In genomic region chr12:6582196-6582595, GRCh38 we compare ENCODE assay signal across 17 cellular contexts. TPM values are rescaled to one million over a fixed set of nuclear protein-coding genes. Genes with fewer than 3 reads are reported as not detected.
DNase-seq lines count a peak whose midpoint lies in the region; ATAC-seq and TF ChIP-seq lines count a peak whose summit lies in the region.
"Had no signal": no experiment of that assay in that cellular context is flagged by ENCODE, and none has a peak within 500 bp of the region (broad histone marks: within the 10 kb centered on the region; RNA-seq: fewer than 3 reads in every experiment).

No MANE protein-coding gene starts in this region.

- H2AK5ac ChIP-seq in trophoblast cell (ENCODE audit: low read length) = no peak overlapping the region

- H3K79me1 ChIP-seq in trophoblast cell (ENCODE audit: low read length) = no peaks in the 10 kb centered on the region

- H2BK5ac ChIP-seq in trophoblast cell (ENCODE audit: low read depth, low read length, poor library complexity) = no peak overlapping the region

- H3K9me3 ChIP-seq in MM.1S (replicated peaks; ENCODE audit: insufficient read depth, low read length) (no peaks in the 10 kb centered on the region), neural progenitor cell (ENCODE audit: low read depth) (no peaks in the 10 kb centered on the region), trophoblast cell (ENCODE audit: insufficient read depth, low read depth, low read length) (no peaks in the 10 kb centered on the region)
- H3K9me3 ChIP-seq: gastroesophageal sphincter, uterus had no signal

- H4K91ac ChIP-seq in trophoblast cell (ENCODE audit: low read depth, low read length) = no peak overlapping the region

- H3K4ac ChIP-seq in trophoblast cell (ENCODE audit: low read depth, low read length) = no peak overlapping the region

- H3F3A ChIP-seq in MM.1S (ENCODE audit: insufficient read depth, low read length) (no peaks in the 10 kb centered on the region), neural progenitor cell (ENCODE audit: low read depth) (peaks cover 34% of the 10 kb centered on the region)

- H3K4me1 ChIP-seq in MM.1S (ENCODE audit: low read length) = no peaks in the 10 kb centered on the region
- H3K4me1 ChIP-seq in neural progenitor cell = no peaks in the 10 kb centered on the region
- no peaks in the 10 kb centered on the region for H3K4me1 ChIP-seq in trophoblast cell (ENCODE audit: control insufficient read depth in 1 of 2, insufficient read depth in 2 of 2, low read length in 2 of 2)
- H3K4me1 ChIP-seq: gastroesophageal sphincter, uterus had no signal

- H4K20me1 ChIP-seq in MM.1S (ENCODE audit: insufficient read depth, low read length) = no peaks in the 10 kb centered on the region
- H4K20me1 ChIP-seq in neural progenitor cell (ENCODE audit: low read depth) = peaks cover 31% of the 10 kb centered on the region

- no peak overlapping the region for H2AFZ ChIP-seq in MM.1S (ENCODE audit: low read length)
- H2AFZ ChIP-seq in neural progenitor cell (replicated peaks) = no peak overlapping the region
- no peak overlapping the region for H2AFZ ChIP-seq in trophoblast cell (ENCODE audit: insufficient read depth, low read length, poor library complexity)

- no peak overlapping the region for H2BK12ac ChIP-seq in trophoblast cell (ENCODE audit: low read length)

- no peak overlapping the region for H3K4me3 ChIP-seq in MM.1S (ENCODE audit: low read length)
- H3K4me3 ChIP-seq in neural progenitor cell = no peak overlapping the region
- H3K4me3 ChIP-seq in trophoblast cell (ENCODE audit: low read depth, low read length) = no peak overlapping the region
- H3K4me3 ChIP-seq: gastroesophageal sphincter, uterus had no signal

- no CpG with 5 or more reads among the region's 6 CpGs for WGBS in trophoblast cell (ENCODE audit: extremely low coverage, insufficient coverage, insufficient read length)

- no peaks in the 10 kb centered on the region for H3K9me2 ChIP-seq in MM.1S (replicated peaks; ENCODE audit: insufficient read depth, low read length)

- H3K9ac ChIP-seq in MM.1S (ENCODE audit: low read length) = no peak overlapping the region
- no peak overlapping the region for H3K9ac ChIP-seq in neural progenitor cell
- no peak overlapping the region for H3K9ac ChIP-seq in trophoblast cell (ENCODE audit: low read length)

- H4K8ac ChIP-seq in trophoblast cell (ENCODE audit: low read depth, low read length) = no peak overlapping the region

- H2BK120ac ChIP-seq in trophoblast cell (ENCODE audit: insufficient read depth, low read length, poor library complexity) = no peak overlapping the region

- peaks cover 37% of the 10 kb centered on the region for H3K36me3 ChIP-seq in MM.1S (replicated peaks; ENCODE audit: insufficient read depth, low read length)
- peaks cover 37% of the 10 kb centered on the region for H3K36me3 ChIP-seq in neural progenitor cell
- peaks cover 60 to 76% of the 10 kb centered on the region in 2 experiments for H3K36me3 ChIP-seq in trophoblast cell (ENCODE audit: control insufficient read depth in 1 of 2, insufficient read depth in 2 of 2, low read length in 2 of 2)
- H3K36me3 ChIP-seq: uterus had no signal

- H3K14ac ChIP-seq in trophoblast cell (ENCODE audit: low read length) = no peak overlapping the region

- H3K4me3 Mint-ChIP-seq in neural progenitor cell = no peak overlapping the region
- H3K4me3 Mint-ChIP-seq: activated naive CD8-positive, alpha-beta T cell treated with anti-CD3 and anti-CD28 coated beads, Interleukin-2, amount 10 ng/mL, durations not matched to agents 7 days and 5 days; T-helper 1 cell treated with Interleukin-12 subunit alpha and Interleukin-12 subunit beta and Interleukin-4 antibody, amounts not matched to agents 30 μg/mL and 1 μg/mL, for 36 hours had no signal

- H3K23ac ChIP-seq in trophoblast cell (ENCODE audit: low read length) = no peak overlapping the region

- H3K79me2 ChIP-seq in MM.1S (ENCODE audit: low read length) = peaks cover 15% of the 10 kb centered on the region
- peaks cover 5% of the 10 kb centered on the region for H3K79me2 ChIP-seq in neural progenitor cell (ENCODE audit: low read depth)
- no peaks in the 10 kb centered on the region for H3K79me2 ChIP-seq in trophoblast cell (ENCODE audit: control insufficient read depth, insufficient read depth, low read length, poor library complexity)

- peak; percentile 31 for DNase-seq in NCI-H82 (lab: John Stamatoyannopoulos, UW)
- DNase-seq in NCI-H82 treated with DMSO at 0.1 percent for 48 hours (lab: John Stamatoyannopoulos, UW; ENCODE audit: unreplicated experiment) = no peak
- no peak for DNase-seq in MM.1S
- DNase-seq in dermis blood vessel endothelial cell = peak; percentile 28
- DNase-seq in neural progenitor cell (ENCODE audit: low spot score) = peak; percentile 47
- DNase-seq in trophoblast cell = no peak
- DNase-seq: activated naive CD8-positive, alpha-beta T cell treated with anti-CD3 and anti-CD28 coated beads, Interleukin-2, amount 10 ng/mL, durations not matched to agents 7 days and 5 days; cortex of kidney; GOT3; NCI-H1436; uterus had no signal

- H3K4me1 Mint-ChIP-seq in neural progenitor cell = no peaks in the 10 kb centered on the region

- H3K9me3 Mint-ChIP-seq in neural progenitor cell = no peaks in the 10 kb centered on the region
- H3K9me3 Mint-ChIP-seq: activated naive CD8-positive, alpha-beta T cell treated with anti-CD3 and anti-CD28 coated beads, Interleukin-2, amount 10 ng/mL, durations not matched to agents 7 days and 5 days; T-helper 1 cell treated with Interleukin-12 subunit alpha and Interleukin-12 subunit beta and Interleukin-4 antibody, amounts not matched to agents 30 μg/mL and 1 μg/mL, for 36 hours had no signal

- no peaks in the 10 kb centered on the region for H3K27me3 Mint-ChIP-seq in neural progenitor cell (ENCODE audit: insufficient read depth, low read depth)
- H3K27me3 Mint-ChIP-seq: activated naive CD8-positive, alpha-beta T cell treated with anti-CD3 and anti-CD28 coated beads, Interleukin-2, amount 10 ng/mL, durations not matched to agents 7 days and 5 days had no signal

- H3K18ac ChIP-seq in trophoblast cell (ENCODE audit: low read length) = no peak overlapping the region

- no peak for ATAC-seq in HG02884 (IDR thresholded peaks at IDR 0.05; ENCODE audit: unreplicated experiment)
- no peak for ATAC-seq in HG03045 (IDR thresholded peaks at IDR 0.05; ENCODE audit: unreplicated experiment)
- ATAC-seq: gastroesophageal sphincter, left lobe of liver had no signal

- H3K36me3 Mint-ChIP-seq in neural progenitor cell = peaks cover 49% of the 10 kb centered on the region

- no peak overlapping the region for H4K12ac ChIP-seq in trophoblast cell (ENCODE audit: low read depth, low read length)

- H3K27ac ChIP-seq in MM.1S (ENCODE audit: low read length) (no peak overlapping the region), neural progenitor cell (no peak overlapping the region), trophoblast cell (ENCODE audit: low read depth, low read length) (no peak overlapping the region)
- H3K27ac ChIP-seq: gastroesophageal sphincter, uterus had no signal

- no peak overlapping the region for H3K27ac Mint-ChIP-seq in neural progenitor cell
- H3K27ac Mint-ChIP-seq: activated naive CD8-positive, alpha-beta T cell treated with anti-CD3 and anti-CD28 coated beads, Interleukin-2, amount 10 ng/mL, durations not matched to agents 7 days and 5 days; T-helper 1 cell treated with Interleukin-12 subunit alpha and Interleukin-12 subunit beta and Interleukin-4 antibody, amounts not matched to agents 30 μg/mL and 1 μg/mL, for 36 hours had no signal

- no peak overlapping the region for H3K4me2 ChIP-seq in MM.1S (ENCODE audit: low read depth, low read length)
- H3K4me2 ChIP-seq in neural progenitor cell = no peak overlapping the region
- H3K4me2 ChIP-seq in trophoblast cell (ENCODE audit: low read length) = no peak overlapping the region

- H3K27me3 ChIP-seq in MM.1S (replicated peaks; ENCODE audit: insufficient read depth, low read length) = no peaks in the 10 kb centered on the region
- H3K27me3 ChIP-seq in neural progenitor cell = no peaks in the 10 kb centered on the region
- H3K27me3 ChIP-seq in trophoblast cell (ENCODE audit: insufficient read depth, low read length) = no peaks in the 10 kb centered on the region
- H3K27me3 ChIP-seq: gastroesophageal sphincter, uterus had no signal

- TF ChIP-seq CTCF in MM.1S (IDR thresholded peaks at IDR 0.05; ENCODE audit: low read length) (0 out of 2 replicates have a peak, but pooled peaks have one; percentile 11), neural progenitor cell (IDR thresholded peaks at IDR 0.05) (peak; percentile 47)

RNA-seq across cellular contexts. Expression of gene NOP2, which starts 14.1 kb away (rescaled TPM):
- 15.5 and 19.3 TPM in 2 replicates for total RNA-seq in dermis blood vessel endothelial cell
- total RNA-seq in neural progenitor cell (ENCODE audit: low replicate concordance) = 43.8 and 47.8 TPM in 2 replicates
- polyA plus RNA-seq in trophoblast cell (2013) = 47.1 and 49.3 TPM in 2 replicates

RNA-seq across cellular contexts. Expression of gene CHD4, which starts 25.0 kb away (rescaled TPM):
- total RNA-seq in dermis blood vessel endothelial cell (213 and 302 TPM in 2 replicates), neural progenitor cell (ENCODE audit: low replicate concordance) (381 and 412 TPM in 2 replicates)
- polyA plus RNA-seq in trophoblast cell (2013) = 121 and 123 TPM in 2 replicates

RNA-seq across cellular contexts. Expression of gene IFFO1, which starts 26.4 kb away (rescaled TPM):
- total RNA-seq in dermis blood vessel endothelial cell (13.1 and 13.6 TPM in 2 replicates), neural progenitor cell (ENCODE audit: low replicate concordance) (9.9 and 21.1 TPM in 2 replicates)
- polyA plus RNA-seq in trophoblast cell (2013) = 5.1 and 5.3 TPM in 2 replicates

RNA-seq across cellular contexts. Expression of gene GAPDH, which starts 47.9 kb away (rescaled TPM):
- total RNA-seq in dermis blood vessel endothelial cell = 4,017 and 6,422 TPM in 2 replicates
- total RNA-seq in neural progenitor cell (ENCODE audit: low replicate concordance) = 3,866 and 6,177 TPM in 2 replicates
- polyA plus RNA-seq in trophoblast cell (2013) = 5,061 and 5,152 TPM in 2 replicates

RNA-seq across cellular contexts. Expression of gene LPAR5, which starts 53.6 kb away (rescaled TPM):
- total RNA-seq in dermis blood vessel endothelial cell (not detected in 2 replicates), neural progenitor cell (ENCODE audit: low replicate concordance) (0.04 and 0.22 TPM in 2 replicates)
- polyA plus RNA-seq in trophoblast cell (2013) = 0.19 and 0.22 TPM in 2 replicates
- total RNA-seq: HT-29 had no signal

Comparison
In these comparisons a context has a peak if more than half of its experiments do, and no peak if none do; other contexts are left out.
1. DNase-seq: peak in NCI-H82 (single experiment), dermis blood vessel endothelial cell (single experiment) and neural progenitor cell (single experiment); none in NCI-H82 treated with DMSO at 0.1 percent for 48 hours (single experiment), MM.1S (single experiment) and trophoblast cell (0 of 2).